In genomic region chr2:222193328-222194008, GRCh38 we compare ENCODE assay signal across 1 cellular context.
TF ChIP-seq lines count a peak whose summit lies in the region.

No MANE protein-coding gene starts in this region.

TF ChIP-seq in HEK293, 187 proteins besides CTCF, POLR2A, EP300 and RAD21 (continued from another document):
- TF ChIP-seq ZNF776 (tag by site-specific recombination; IDR thresholded peaks at IDR 0.05; ENCODE audit: borderline replicate concordance) (no peak), YY2 (tag by site-specific recombination; IDR thresholded peaks at IDR 0.05) (no peak), SETDB1 (IDR thresholded peaks at IDR 0.05; ENCODE audit: insufficient read length, low read length) (no peak), RBAK (tag by site-specific recombination; IDR thresholded peaks at IDR 0.05) (no peak), ZNF341 (tag by site-specific recombination; IDR thresholded peaks at IDR 0.05; ENCODE audit: low read depth) (no peak), ZNF223 (tag by site-specific recombination; IDR thresholded peaks at IDR 0.05) (no peak)
